ENCODE assay signal across 16 cellular contexts in genomic region chr4:81963005-81963404, GRCh38.
A peak's percentile ranks its signal among the peaks of the same experiment; 100 is the strongest.
DNase-seq lines count a peak whose midpoint lies in the region; ATAC-seq, FAIRE-seq and TF ChIP-seq lines count a peak whose summit lies in the region.
"Had no signal": no experiment of that assay in that cellular context is flagged by ENCODE, and none has a peak within 500 bp of the region (broad histone marks: within the 10 kb centered on the region; RNA-seq: fewer than 3 reads in every experiment).

No MANE protein-coding gene starts in this region.

- H3K4me3 ChIP-seq in KMS-11 (IDR thresholded peaks at IDR 0.05; ENCODE audit: insufficient read depth, low read depth, low read length) (no peak overlapping the region), H1 (ENCODE audit: extremely low read depth in 1 of 4, insufficient read depth in 2 of 4, low read depth in 3 of 4, low read length in 4 of 4) (no peak overlapping the region), neural progenitor cell (no peak overlapping the region), Caco-2 (ENCODE audit: low read depth, low read length) (no peak overlapping the region)
- H3K4me3 ChIP-seq: BLaER1, GM12878 had no signal

- no peak overlapping the region for H3K23ac ChIP-seq in H1 (ENCODE audit: insufficient read length)

- H4K20me1 ChIP-seq in KMS-11 (ENCODE audit: insufficient read depth) = no peaks in the 10 kb centered on the region
- H4K20me1 ChIP-seq in H1 (replicated peaks in 1 of 2; ENCODE audit: control insufficient read depth in 1 of 2, insufficient read depth in 2 of 2, low read length in 2 of 2) = no peaks in the 10 kb centered on the region
- H4K20me1 ChIP-seq in neural progenitor cell (ENCODE audit: low read depth) = no peaks in the 10 kb centered on the region
- H4K20me1 ChIP-seq: BLaER1 had no signal

- H3K56ac ChIP-seq in H1 (replicated peaks; ENCODE audit: insufficient read length, low read depth, low read length) = no peak overlapping the region

- no peak overlapping the region for H3K18ac ChIP-seq in H1 (ENCODE audit: extremely low read depth, low read length)

- H3K4ac ChIP-seq in H1 (replicated peaks; ENCODE audit: insufficient read length, low read depth, low read length) = peak overlapping the region; percentile 91

- no peak overlapping the region for H4K91ac ChIP-seq in H1 (replicated peaks; ENCODE audit: insufficient read length, low read length)

- H3K27me3 Mint-ChIP-seq in neural progenitor cell (ENCODE audit: insufficient read depth, low read depth) = no peaks in the 10 kb centered on the region
- H3K27me3 Mint-ChIP-seq in T-helper 17 cell = peaks cover 43% of the 10 kb centered on the region
- no peaks in the 10 kb centered on the region for H3K27me3 Mint-ChIP-seq in Caco-2 (ENCODE audit: insufficient read depth, unreplicated experiment)

- H3K27ac Mint-ChIP-seq in neural progenitor cell (no peak overlapping the region), T-helper 17 cell (no peak overlapping the region), Caco-2 (ENCODE audit: unreplicated experiment) (no peak overlapping the region)

- no peak for ATAC-seq in T-helper 17 cell
- ATAC-seq: GM12878, HCT116 had no signal

- POLR2A ChIA-PET in H1 (lab: Charles Lee; ENCODE audit: partially characterized antibody) = no interaction called here
- POLR2A ChIA-PET in Caco-2 (lab: Charles Lee) = no interaction called here

- H3K23me2 ChIP-seq in H1 (ENCODE audit: low read depth, low read length) = no peaks in the 10 kb centered on the region

- no peak overlapping the region for H4K8ac ChIP-seq in H1 (ENCODE audit: extremely low read depth, insufficient read depth, low read length)

- H3K4me2 ChIP-seq in KMS-11 = peak overlapping the region; percentile 50
- no peak overlapping the region for H3K4me2 ChIP-seq in H1 (ENCODE audit: insufficient read depth in 1 of 2, low read depth in 2 of 2, low read length in 2 of 2)
- H3K4me2 ChIP-seq in neural progenitor cell = no peak overlapping the region
- H3K4me2 ChIP-seq: BLaER1 had no signal

- H3K27ac ChIP-seq in KMS-11 (no peak overlapping the region; the same call in 1 of the 2 replicates), H1 (ENCODE audit: low read depth, low read length) (no peak overlapping the region), neural progenitor cell (no peak overlapping the region)
- H3K27ac ChIP-seq: BLaER1, HL-60 had no signal

- H3K14ac ChIP-seq in H1 (ENCODE audit: insufficient read length) = no peak overlapping the region

- no peaks in the 10 kb centered on the region for H3K36me3 Mint-ChIP-seq in neural progenitor cell
- no peaks in the 10 kb centered on the region for H3K36me3 Mint-ChIP-seq in T-helper 17 cell (ENCODE audit: low read depth)
- H3K36me3 Mint-ChIP-seq in Caco-2 (ENCODE audit: insufficient read depth, unreplicated experiment) = no peaks in the 10 kb centered on the region
- H3K36me3 Mint-ChIP-seq: CD8-positive, alpha-beta memory T cell had no signal

- no peaks in the 10 kb centered on the region for H3K79me1 ChIP-seq in H1 (ENCODE audit: low read depth, low read length)

- H2AK5ac ChIP-seq in H1 (ENCODE audit: low read depth, low read length) = no peak overlapping the region

- FAIRE-seq in H1 (lab: Jason Lieb, UNC) = no peak
- FAIRE-seq: GM12878 had no signal

- no TSS peak for BruUV-seq in Caco-2 (replicated peaks; lab: Mats Ljungman, UMichigan)

- peaks cover 7% of the 10 kb centered on the region for H3K4me1 Mint-ChIP-seq in neural progenitor cell
- H3K4me1 Mint-ChIP-seq in T-helper 17 cell = no peaks in the 10 kb centered on the region
- H3K4me1 Mint-ChIP-seq in Caco-2 (ENCODE audit: low read depth, unreplicated experiment) = peaks cover 24% of the 10 kb centered on the region

- H3K9me3 Mint-ChIP-seq in neural progenitor cell (no peaks in the 10 kb centered on the region), Caco-2 (ENCODE audit: unreplicated experiment) (no peaks in the 10 kb centered on the region)
- H3K9me3 Mint-ChIP-seq: CD8-positive, alpha-beta memory T cell had no signal

- no peak for TF ChIP-seq CTCF in KMS-11 (conservative IDR thresholded peaks at IDR 0.05; ENCODE audit: low read depth, low read length)
- TF ChIP-seq CTCF in H1 (IDR thresholded peaks at IDR 0.05; ENCODE audit: control extremely low read depth in 1 of 3, insufficient read depth in 1 of 3, low read depth in 1 of 3, low read length in 3 of 3) = no peak
- TF ChIP-seq CTCF in neural progenitor cell (IDR thresholded peaks at IDR 0.05) = no peak
- no peak for TF ChIP-seq CTCF in Caco-2 (IDR thresholded peaks at IDR 0.05; ENCODE audit: insufficient read depth in 1 of 2, low read depth in 1 of 2, low read length in 1 of 2, severe bottlenecking in 1 of 2, unreplicated experiment in 1 of 2)

- H3K36me3 ChIP-seq in KMS-11 (ENCODE audit: insufficient read depth) (no peaks in the 10 kb centered on the region), H1 (ENCODE audit: control insufficient read depth in 2 of 4, insufficient read depth in 4 of 4, low read length in 3 of 4) (no peaks in the 10 kb centered on the region), neural progenitor cell (no peaks in the 10 kb centered on the region), Caco-2 (ENCODE audit: control insufficient read depth, insufficient read depth, low read length) (no peaks in the 10 kb centered on the region)
- H3K36me3 ChIP-seq: BLaER1 had no signal

- TF ChIP-seq EP300 in H1 (IDR thresholded peaks at IDR 0.05; ENCODE audit: borderline replicate concordance in 1 of 2, low read depth in 2 of 2, low read length in 2 of 2) = no peak

- H2BK20ac ChIP-seq in H1 (ENCODE audit: low read length) = no peak overlapping the region

- no peak for TF ChIP-seq RAD21 in H1 (IDR thresholded peaks at IDR 0.05 in 1 of 2, conservative IDR thresholded peaks at IDR 0.05 in 1 of 2; ENCODE audit: low read depth in 2 of 2, low read length in 2 of 2)

- peak; percentile 56 for DNase-seq in COLO829 (ENCODE audit: low spot score)
- no peak for DNase-seq in H1 (ENCODE audit: low read depth in 1 of 2, low spot score in 2 of 2)
- peak; percentile 14 for DNase-seq in neural progenitor cell (ENCODE audit: low spot score)
- no peak for DNase-seq in T-helper 17 cell
- no peak for DNase-seq in Caco-2
- DNase-seq in stimulated activated CD4-positive, alpha-beta T cell treated with anti-CD3 and anti-CD28 coated beads, Interleukin-15, amount 100 ng/mL, for 24 hours = no peak
- DNase-seq: 8988T; AML-193; Calu3; CD8-positive, alpha-beta memory T cell; DMS 273 treated with DMSO at 0.1 percent for 48 hours had no signal

- H2BK120ac ChIP-seq in H1 (replicated peaks; ENCODE audit: low read depth, low read length) = no peak overlapping the region

- 0 out of 2 replicates have a peak overlapping the region, but pooled peaks have one; percentile 35 for H2BK5ac ChIP-seq in H1 (ENCODE audit: low read depth, low read length)

- H3K4me1 ChIP-seq in KMS-11 (ENCODE audit: low read depth, poor library complexity, severe bottlenecking) (peaks cover 72% of the 10 kb centered on the region), H1 (replicated peaks in 1 of 4; ENCODE audit: control insufficient read depth in 3 of 4, insufficient read depth in 4 of 4, low read length in 3 of 4) (peaks cover 0 to 3% (median 0%) of the 10 kb centered on the region in 4 experiments; a peak in 1 of 7 replicates), neural progenitor cell (peaks cover 13% of the 10 kb centered on the region), Caco-2 (peaks cover 10% of the 10 kb centered on the region)

- H3K4me3 Mint-ChIP-seq in neural progenitor cell (no peak overlapping the region), T-helper 17 cell (no peak overlapping the region), Caco-2 (ENCODE audit: unreplicated experiment) (no peak overlapping the region)
- H3K4me3 Mint-ChIP-seq: CD8-positive, alpha-beta memory T cell had no signal

- H2BK12ac ChIP-seq in H1 (ENCODE audit: low read depth, low read length) = no peak overlapping the region; the same call in 1 of the 2 replicates

- H2AFZ ChIP-seq in KMS-11 (ENCODE audit: low read depth) = no peak overlapping the region
- no peak overlapping the region for H2AFZ ChIP-seq in H1 (ENCODE audit: low read length)
- no peak overlapping the region for H2AFZ ChIP-seq in neural progenitor cell (replicated peaks)

- intact Hi-C loops in Caco-2 (cut with micrococcal nuclease; ENCODE audit: unreplicated experiment) = no loop called here

- CTCF ChIA-PET in H1 (lab: Charles Lee; ENCODE audit: partially characterized antibody) = interaction anchor here (0.6 to 2.9 kb wide), 3 partner anchors 24 to 82 kb away, joined by 3 to 8 read pairs (median 3); no protein-coding TSS in a partner anchor
- CTCF ChIA-PET in Caco-2 (lab: Charles Lee) = no interaction called here

- no peaks in the 10 kb centered on the region for H3K79me2 ChIP-seq in KMS-11 (ENCODE audit: insufficient read depth, low read depth)
- H3K79me2 ChIP-seq in H1 (ENCODE audit: control insufficient read depth in 1 of 2, insufficient read depth in 2 of 2, low read length in 2 of 2) = no peaks in the 10 kb centered on the region
- no peaks in the 10 kb centered on the region for H3K79me2 ChIP-seq in neural progenitor cell (ENCODE audit: low read depth)

- H3K9ac ChIP-seq in KMS-11 (no peak overlapping the region), H1 (replicated peaks in 1 of 4; ENCODE audit: extremely low read depth in 1 of 4, low read depth in 3 of 4, low read length in 3 of 4) (no peak overlapping the region), neural progenitor cell (no peak overlapping the region)
- H3K9ac ChIP-seq: BLaER1 had no signal

- TF ChIP-seq POLR2A in H1 (IDR thresholded peaks at IDR 0.05; ENCODE audit: control extremely low read depth in 1 of 2, low read depth in 2 of 2, low read length in 2 of 2) = no peak

- H2BK15ac ChIP-seq in H1 (ENCODE audit: low read length) = no peak overlapping the region

- no peaks in the 10 kb centered on the region for H3F3A ChIP-seq in neural progenitor cell (ENCODE audit: low read depth)

- H4K5ac ChIP-seq in H1 (ENCODE audit: insufficient read length, low read depth, low read length) = peak overlapping the region; percentile 51

- H3K9me3 ChIP-seq in H1 (ENCODE audit: insufficient read depth in 2 of 2, low read depth in 1 of 2, low read length in 1 of 2) (no peaks in the 10 kb centered on the region), neural progenitor cell (ENCODE audit: low read depth) (no peaks in the 10 kb centered on the region), T-helper 17 cell (ENCODE audit: control insufficient read depth, low read length, poor library complexity, severe bottlenecking) (no peaks in the 10 kb centered on the region), Caco-2 (no peaks in the 10 kb centered on the region)
- H3K9me3 ChIP-seq: BLaER1 had no signal

- no peaks in the 10 kb centered on the region for H3K27me3 ChIP-seq in KMS-11 (ENCODE audit: insufficient read depth, low read depth)
- no peaks in the 10 kb centered on the region for H3K27me3 ChIP-seq in H1 (replicated peaks in 1 of 4; ENCODE audit: control insufficient read depth in 3 of 4, extremely low read depth in 1 of 4, insufficient read depth in 3 of 4, low read length in 3 of 4)
- H3K27me3 ChIP-seq in neural progenitor cell = no peaks in the 10 kb centered on the region
- H3K27me3 ChIP-seq in Caco-2 (replicated peaks; ENCODE audit: control insufficient read depth, insufficient read depth, low read length) = no peaks in the 10 kb centered on the region
- H3K27me3 ChIP-seq: BLaER1 had no signal

TF ChIP-seq in H1, 55 proteins besides CTCF, POLR2A, EP300 and RAD21 (continues in another document):
- TF ChIP-seq JUN (IDR thresholded peaks at IDR 0.05; ENCODE audit: low read depth, low read length) (no peak), RNF2 (IDR thresholded peaks at IDR 0.05; ENCODE audit: borderline replicate concordance, low read depth, low read length, missing control alignments, poor library complexity, severe bottlenecking) (no peak)

Comparison
In these comparisons a context has a peak if more than half of its experiments do, and no peak if none do; other contexts are left out.
1. DNase-seq: peak in COLO829 (single experiment) and neural progenitor cell (single experiment); none in H1 (0 of 2), T-helper 17 cell (0 of 3), Caco-2 (0 of 2) and stimulated activated CD4-positive, alpha-beta T cell treated with anti-CD3 and anti-CD28 coated beads, Interleukin-15, amount 100 ng/mL, for 24 hours (single experiment).